Comparison of ENCODE assay signal across 18 cellular contexts in the genomic region with DNA sequence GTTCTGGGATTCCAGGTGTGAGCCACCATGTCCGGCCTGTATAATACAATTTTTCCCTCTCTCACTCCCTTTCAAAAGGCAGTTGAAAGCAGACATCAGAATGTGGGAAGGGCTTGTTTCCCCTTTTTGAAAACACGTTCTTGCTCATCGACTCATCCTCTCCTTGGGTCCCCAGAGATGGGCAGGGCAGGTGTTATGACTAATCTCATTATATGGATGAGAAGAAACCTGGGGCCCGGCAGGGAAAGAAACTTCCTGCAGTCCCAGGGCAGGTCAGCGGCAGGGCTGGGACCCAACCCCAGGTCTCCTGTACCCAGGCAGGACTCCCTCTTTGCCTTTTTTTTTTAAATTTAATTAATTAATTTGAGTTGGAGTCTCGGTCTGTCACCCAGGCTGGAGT. TPM values are rescaled to one million over a fixed set of nuclear protein-coding genes. Genes with fewer than 3 reads are reported as not detected.
DNase-seq lines count a peak whose midpoint lies in the region; ATAC-seq lines count a peak whose summit lies in the region.
"Not testable (repeated sequence)": the region's sequence is repeated elsewhere in the genome, so short reads cannot be mapped to it uniquely, and the experiment has no call there.
"Had no signal": no experiment of that assay in that cellular context is flagged by ENCODE, and none has a peak within 500 bp of the region (broad histone marks: within the 10 kb centered on the region; RNA-seq: fewer than 3 reads in every experiment).

No MANE protein-coding gene starts in this region.

- DNase-seq in activated CD4-positive, alpha-beta T cell treated with anti-CD3 and anti-CD28 coated beads, Interleukin-2, amount 10 ng/mL, durations not matched to agents 24 days and 14 days: peak; percentile 7
- peak; percentile 50 for DNase-seq in posterior vena cava (ENCODE audit: low spot score)

- not testable (repeated sequence) for H3K4me1 Mint-ChIP-seq in activated CD4-positive, alpha-beta T cell treated with anti-CD3 and anti-CD28 coated beads, Interleukin-2, amount 10 ng/mL, durations not matched to agents 24 days and 14 days

- H3K27ac Mint-ChIP-seq in activated CD4-positive, alpha-beta T cell treated with anti-CD3 and anti-CD28 coated beads, Interleukin-2, amount 10 ng/mL, durations not matched to agents 24 days and 14 days: not testable (repeated sequence)

- H3K9me3 Mint-ChIP-seq in activated CD4-positive, alpha-beta T cell treated with anti-CD3 and anti-CD28 coated beads, Interleukin-2, amount 10 ng/mL, durations not matched to agents 24 days and 14 days: not testable (repeated sequence)

- intact Hi-C loops in activated CD4-positive, alpha-beta T cell treated with anti-CD3 and anti-CD28 coated beads, Interleukin-2, amount 10 ng/mL, durations not matched to agents 24 days and 14 days (cut with micrococcal nuclease); posterior vena cava (cut with DNase I): not testable (repeated sequence)

- H3K36me3 Mint-ChIP-seq in activated CD4-positive, alpha-beta T cell treated with anti-CD3 and anti-CD28 coated beads, Interleukin-2, amount 10 ng/mL, durations not matched to agents 24 days and 14 days (ENCODE audit: low read depth): not testable (repeated sequence)

- H3K4me3 Mint-ChIP-seq in activated CD4-positive, alpha-beta T cell treated with anti-CD3 and anti-CD28 coated beads, Interleukin-2, amount 10 ng/mL, durations not matched to agents 24 days and 14 days: not testable (repeated sequence)

- H3K27me3 Mint-ChIP-seq in activated CD4-positive, alpha-beta T cell treated with anti-CD3 and anti-CD28 coated beads, Interleukin-2, amount 10 ng/mL, durations not matched to agents 24 days and 14 days: not testable (repeated sequence)

- ATAC-seq in GM18511 (IDR thresholded peaks at IDR 0.05; ENCODE audit: unreplicated experiment) (peak; percentile 89), GM19351 (IDR thresholded peaks at IDR 0.05; ENCODE audit: unreplicated experiment) (peak; percentile 90), GM21576 (IDR thresholded peaks at IDR 0.05; ENCODE audit: unreplicated experiment) (peak; percentile 82), HG02798 (IDR thresholded peaks at IDR 0.05; ENCODE audit: poor library complexity, unreplicated experiment) (peak; percentile 77), HG03097 (IDR thresholded peaks at IDR 0.05; ENCODE audit: low FRiP score, unreplicated experiment) (peak; percentile 53), HG03521 (IDR thresholded peaks at IDR 0.05; ENCODE audit: unreplicated experiment) (peak; percentile 58)

RNA-seq across cellular contexts. Expression of gene UPK3BL2, which starts 2.9 kb away (rescaled TPM):
- 14.1 and 19.2 TPM in 2 replicates for total RNA-seq in activated CD4-positive, alpha-beta T cell treated with anti-CD3 and anti-CD28 coated beads, Interleukin-2, amount 10 ng/mL, durations not matched to agents 24 days and 14 days
- total RNA-seq in posterior vena cava: 10 to 100 TPM in 1 of 2 donors, 1 to 10 TPM in 1; 9.8 to 13.7 TPM
- total RNA-seq: smooth muscle cell had no signal

RNA-seq across cellular contexts. Expression of gene SPDYE2, which starts 4.7 kb away (rescaled TPM):
- total RNA-seq in activated CD4-positive, alpha-beta T cell treated with anti-CD3 and anti-CD28 coated beads, Interleukin-2, amount 10 ng/mL, durations not matched to agents 24 days and 14 days: 0.19 TPM in 1 of 2 replicates, not detected in the other
- not detected for total RNA-seq in posterior vena cava
- total RNA-seq: CD8-positive, alpha-beta T cell; cerebellum; esophagus squamous epithelium; glomerular endothelial cell; GM23248; left colon; psoas muscle; smooth muscle cell; T-helper 1 cell treated with Interleukin-12 subunit alpha and Interleukin-12 subunit beta and Interleukin-4 antibody, amounts not matched to agents 30 ng/mL and 1 ng/mL, for 36 hours; uterus had no signal

RNA-seq across cellular contexts. Expression of gene POLR2J3, which starts 26.0 kb away (rescaled TPM):
- total RNA-seq in activated CD4-positive, alpha-beta T cell treated with anti-CD3 and anti-CD28 coated beads, Interleukin-2, amount 10 ng/mL, durations not matched to agents 24 days and 14 days: 49.3 and 50.9 TPM in 2 replicates
- total RNA-seq in posterior vena cava: 10 to 100 TPM; 21.9 to 32.0 TPM

RNA-seq across cellular contexts. Expression of gene RASA4B, which starts 28.8 kb away (rescaled TPM):
- total RNA-seq in activated CD4-positive, alpha-beta T cell treated with anti-CD3 and anti-CD28 coated beads, Interleukin-2, amount 10 ng/mL, durations not matched to agents 24 days and 14 days: 27.1 and 28.6 TPM in 2 replicates
- 10 to 100 TPM; 12.1 to 17.6 TPM for total RNA-seq in posterior vena cava

Comparison
In these comparisons a context has a peak if more than half of its experiments do, and no peak if none do; other contexts are left out.
1. Peak in every context shown above with its lines: DNase-seq and ATAC-seq.